9 cellular contexts compared by ENCODE assay signal in the genomic region with DNA sequence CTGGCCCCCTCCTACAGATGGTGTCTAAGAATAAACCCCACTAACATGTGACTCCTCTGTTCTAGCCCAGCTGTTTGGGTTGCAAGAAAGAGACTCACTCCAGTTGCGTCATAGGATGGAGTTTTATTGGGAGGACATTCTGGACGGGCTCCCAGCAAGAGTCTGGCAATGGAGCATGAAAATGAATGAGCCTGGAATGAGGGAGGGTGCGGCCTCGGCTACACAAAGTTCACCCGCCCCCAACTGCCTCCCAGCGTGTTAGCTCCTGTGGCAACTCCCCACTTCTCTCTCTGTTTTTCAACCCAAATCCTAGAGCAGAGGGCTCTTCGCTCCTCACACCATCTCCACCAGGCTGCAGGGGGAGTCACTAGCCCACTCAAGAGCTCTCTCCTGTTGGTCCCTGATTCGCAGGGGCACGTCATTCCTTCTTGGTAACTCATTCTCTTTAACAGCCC. TPM values are rescaled to one million over a fixed set of nuclear protein-coding genes. Genes with fewer than 3 reads are reported as not detected.
DNase-seq lines count a peak whose midpoint lies in the region; ATAC-seq and TF ChIP-seq lines count a peak whose summit lies in the region.
"Had no signal": no experiment of that assay in that cellular context is flagged by ENCODE, and none has a peak within 500 bp of the region (broad histone marks: within the 10 kb centered on the region; RNA-seq: fewer than 3 reads in every experiment).

No MANE protein-coding gene starts in this region.

- H3K4me1 ChIP-seq in skeletal muscle satellite cell (ENCODE audit: control insufficient read depth, insufficient read depth, low read length) (peaks cover 20% of the 10 kb centered on the region), mesendoderm (ENCODE audit: control insufficient read depth, low read depth, low read length) (no peaks in the 10 kb centered on the region)

- no peak overlapping the region for H4K5ac ChIP-seq in mesendoderm (ENCODE audit: low read length)

- in situ Hi-C loops in astrocyte of the cerebellum (cut with HindIII; ENCODE audit: low sequenced_read_pairs), result no loop called here

- H3K56ac ChIP-seq in mesendoderm (ENCODE audit: low read length), result no peak overlapping the region

- H3K27ac ChIP-seq in mesendoderm (ENCODE audit: low read depth, low read length), result no peak overlapping the region
- H3K27ac ChIP-seq: neutrophil had no signal

- H2BK15ac ChIP-seq in mesendoderm (replicated peaks; ENCODE audit: low read depth), result no peak overlapping the region

- no peak overlapping the region for H2AK5ac ChIP-seq in mesendoderm (ENCODE audit: low read length)

- H3K18ac ChIP-seq in mesendoderm (ENCODE audit: low read length), result no peak overlapping the region

- WGBS in mesendoderm (ENCODE audit: extremely low coverage, insufficient coverage, low lambda C conversion rate), result no CpG with 5 or more reads among the region's 9 CpGs

- DNase-seq in H4 (ENCODE audit: low spot score) (peak; percentile 89), astrocyte of the cerebellum (ENCODE audit: low read depth) (peak; percentile 86), hippocampal formation (lab: John Stamatoyannopoulos, UW) (peak; percentile 39 to 60), activated gamma-delta T cell (lab: John Stamatoyannopoulos, UW) (no peak), GOT3 (lab: John Stamatoyannopoulos, UW) (no peak), mesendoderm (no peak)

- TF ChIP-seq CTCF in astrocyte of the cerebellum (IDR thresholded peaks at IDR 0.05; ENCODE audit: low read depth, low read length, missing control alignments), result peak; percentile 36

- H2BK5ac ChIP-seq in mesendoderm (ENCODE audit: low read length), result no peak overlapping the region

- H3K9ac ChIP-seq in skeletal muscle satellite cell (ENCODE audit: low read depth, low read length) (peak overlapping the region; percentile 2), mesendoderm (ENCODE audit: low read length) (no peak overlapping the region)

- H2BK120ac ChIP-seq in mesendoderm (ENCODE audit: low read depth, low read length), result no peak overlapping the region

- ATAC-seq in HG02678 (IDR thresholded peaks at IDR 0.05; ENCODE audit: unreplicated experiment), result no peak

- H3K79me2 ChIP-seq in mesendoderm (ENCODE audit: control insufficient read depth, insufficient read depth, low read length), result no peaks in the 10 kb centered on the region

- H3K9me3 ChIP-seq in skeletal muscle satellite cell (replicated peaks; ENCODE audit: low read length), result no peaks in the 10 kb centered on the region
- H3K9me3 ChIP-seq: neutrophil had no signal

- peak overlapping the region; percentile 58 for H3K4me2 ChIP-seq in skeletal muscle satellite cell (ENCODE audit: low read length)
- no peak overlapping the region for H3K4me2 ChIP-seq in mesendoderm (ENCODE audit: low read length)

- H4K8ac ChIP-seq in mesendoderm (ENCODE audit: low read depth, low read length), result no peak overlapping the region

- H3K36me3 ChIP-seq in skeletal muscle satellite cell (ENCODE audit: insufficient read depth, low read length) (no peaks in the 10 kb centered on the region), mesendoderm (ENCODE audit: control insufficient read depth, insufficient read depth, low read length) (no peaks in the 10 kb centered on the region)
- H3K36me3 ChIP-seq: neutrophil had no signal

- H3K79me1 ChIP-seq in mesendoderm (ENCODE audit: low read length), result no peaks in the 10 kb centered on the region

- no peak overlapping the region for H3K4ac ChIP-seq in mesendoderm (ENCODE audit: low read depth, low read length)

- H3K4me3 ChIP-seq in astrocyte of the cerebellum (ENCODE audit: low read depth, low read length), result no peak overlapping the region
- no peak overlapping the region for H3K4me3 ChIP-seq in skeletal muscle satellite cell (ENCODE audit: low read length)
- no peak overlapping the region for H3K4me3 ChIP-seq in mesendoderm (ENCODE audit: low read length)

- H3K27me3 ChIP-seq in skeletal muscle satellite cell (ENCODE audit: control insufficient read depth, insufficient read depth, low read length) (peaks cover 20% of the 10 kb centered on the region), mesendoderm (ENCODE audit: insufficient read depth, low read length, poor library complexity) (no peaks in the 10 kb centered on the region)

- H3K23ac ChIP-seq in mesendoderm (ENCODE audit: low read length), result no peak overlapping the region

RNA-seq across cellular contexts. Expression of gene ADAM33, which starts 5.1 kb away (rescaled TPM):
- not detected in 2 replicates for total RNA-seq in H4 (2014; rRNA removed; shearing (Covaris generic))
- 8.1 and 17.9 TPM in 2 replicates for total RNA-seq in skeletal muscle satellite cell (2012; rRNA removed)
- 0.93 TPM for polyA plus RNA-seq in mesendoderm (2013, experiment 1 of 2)
- 0.95 TPM for polyA plus RNA-seq in mesendoderm (2013, experiment 2 of 2)

RNA-seq across cellular contexts. Expression of gene GFRA4, which starts 23.7 kb away (rescaled TPM):
- total RNA-seq in H4 (2014; rRNA removed; shearing (Covaris generic)), result not detected in 2 replicates
- total RNA-seq in skeletal muscle satellite cell (2012; rRNA removed), result not detected in 2 replicates
- not detected for polyA plus RNA-seq in mesendoderm (2013, experiment 1 of 2)
- polyA plus RNA-seq in mesendoderm (2013, experiment 2 of 2), result not detected

RNA-seq across cellular contexts. Expression of gene SIGLEC1, which starts 25.5 kb away (rescaled TPM):
- 0.02 TPM in 1 of 2 replicates, not detected in the other for total RNA-seq in H4 (2014; rRNA removed; shearing (Covaris generic))
- not detected in 2 replicates for total RNA-seq in skeletal muscle satellite cell (2012; rRNA removed)
- not detected for polyA plus RNA-seq in mesendoderm (2013, experiment 1 of 2)
- polyA plus RNA-seq in mesendoderm (2013, experiment 2 of 2), result not detected

RNA-seq across cellular contexts. Expression of gene HSPA12B, which starts 45.6 kb away (rescaled TPM):
- total RNA-seq in H4 (2014; rRNA removed; shearing (Covaris generic)), result 0.12 TPM in 1 of 2 replicates, not detected in the other
- total RNA-seq in skeletal muscle satellite cell (2012; rRNA removed), result 0.22 TPM in 1 of 2 replicates, not detected in the other
- 1.3 TPM for polyA plus RNA-seq in mesendoderm (2013, experiment 1 of 2)
- 1.1 TPM for polyA plus RNA-seq in mesendoderm (2013, experiment 2 of 2)

Comparison
In these comparisons a context has a peak if more than half of its experiments do, and no peak if none do; other contexts are left out.
1. DNase-seq: peak in H4 (single experiment), astrocyte of the cerebellum (single experiment) and hippocampal formation (2 of 2); none in activated gamma-delta T cell (single experiment), GOT3 (single experiment) and mesendoderm (single experiment).